ENCODE assay signal across 17 cellular contexts in the genomic region with DNA sequence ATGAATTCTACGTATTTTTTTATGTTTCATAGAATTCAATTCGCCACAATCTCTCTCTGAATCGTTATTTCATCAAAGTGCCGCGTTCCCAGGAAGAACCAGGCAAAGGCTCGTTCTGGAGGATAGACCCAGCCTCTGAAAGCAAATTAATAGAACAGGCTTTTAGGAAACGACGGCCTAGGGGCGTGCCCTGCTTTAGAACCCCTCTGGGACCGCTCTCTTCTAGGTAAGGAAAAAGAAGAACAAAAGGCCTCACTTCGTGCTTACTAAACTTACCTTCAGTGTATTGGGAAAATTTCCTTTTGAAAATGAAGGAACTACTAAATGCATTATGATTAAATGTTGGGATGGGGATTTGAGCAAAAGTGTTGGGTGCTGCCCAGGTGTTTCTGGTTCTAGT.
DNase-seq lines count a peak whose midpoint lies in the region; TF ChIP-seq lines count a peak whose summit lies in the region.
"Had no signal": no experiment of that assay in that cellular context is flagged by ENCODE, and none has a peak within 500 bp of the region (broad histone marks: within the 10 kb centered on the region; RNA-seq: fewer than 3 reads in every experiment).

No MANE protein-coding gene starts in this region.

- peak overlapping the region; percentile 60 for H3K27ac ChIP-seq in GM23248
- H3K27ac ChIP-seq in thyroid gland: peak overlapping the region in 2 of 3 donors; percentile 71 to 90
- H3K27ac ChIP-seq: HL-60, SJSA1 had no signal

- H4K20me1 ChIP-seq in GM23248 (ENCODE audit: insufficient read depth): no peaks in the 10 kb centered on the region

- H3K27ac Mint-ChIP-seq in activated T-cell treated with anti-CD3 and anti-CD28 coated beads, Interleukin-2, amount 50 U/mL, for 24 hours: peak overlapping the region; percentile 14
- peak overlapping the region; percentile 56 for H3K27ac Mint-ChIP-seq in glutamatergic neuron (ENCODE audit: unreplicated experiment)
- H3K27ac Mint-ChIP-seq: B cell, HFFc6 had no signal

- TF ChIP-seq POLR2A in thyroid gland (IDR thresholded peaks at IDR 0.05): no peak

- peaks cover 74% of the 10 kb centered on the region for H3K36me3 Mint-ChIP-seq in activated T-cell treated with anti-CD3 and anti-CD28 coated beads, Interleukin-2, amount 50 U/mL, for 24 hours (ENCODE audit: low read depth)
- no peaks in the 10 kb centered on the region for H3K36me3 Mint-ChIP-seq in glutamatergic neuron (ENCODE audit: unreplicated experiment)

- intact Hi-C loops in thyroid gland (cut with DNase I): no loop called here

- H3K27me3 ChIP-seq in GM23248 (replicated peaks; ENCODE audit: insufficient read depth): no peaks in the 10 kb centered on the region
- H3K27me3 ChIP-seq in thyroid gland: no peaks in the 10 kb centered on the region
- H3K27me3 ChIP-seq: SJSA1 had no signal

- TF ChIP-seq CTCF in glutamatergic neuron (IDR thresholded peaks at IDR 0.05; ENCODE audit: partially characterized antibody, unreplicated experiment) (no peak), thyroid gland (IDR thresholded peaks at IDR 0.05) (no peak)

- 89 to 91% methylated on average over 11 of the region's 11 CpGs for WGBS in GM23248 (ENCODE audit: low coverage in 1 of 2, low lambda C conversion rate in 2 of 2, missing lambda C conversion rate in 2 of 2), 2 experiments
- WGBS in thyroid gland, 2 donors: 92 to 93% methylated on average over 11 of the region's 11 CpGs

- H2AFZ ChIP-seq in GM23248: no peak overlapping the region

- H3K9ac ChIP-seq in GM23248: peak overlapping the region; percentile 19

- H3K27me3 Mint-ChIP-seq in activated T-cell treated with anti-CD3 and anti-CD28 coated beads, Interleukin-2, amount 50 U/mL, for 24 hours: no peaks in the 10 kb centered on the region
- peaks cover 9% of the 10 kb centered on the region for H3K27me3 Mint-ChIP-seq in glutamatergic neuron (ENCODE audit: unreplicated experiment)
- H3K27me3 Mint-ChIP-seq: B cell; CD4-positive, alpha-beta T cell had no signal

- H3K9me3 Mint-ChIP-seq in activated T-cell treated with anti-CD3 and anti-CD28 coated beads, Interleukin-2, amount 50 U/mL, for 24 hours: no peaks in the 10 kb centered on the region
- peaks cover 9% of the 10 kb centered on the region for H3K9me3 Mint-ChIP-seq in glutamatergic neuron (ENCODE audit: unreplicated experiment)
- H3K9me3 Mint-ChIP-seq: CD4-positive, alpha-beta T cell; HFFc6 had no signal

- peaks cover 26% of the 10 kb centered on the region; the same call in 1 of the 2 replicates for H3K36me3 ChIP-seq in GM23248 (ENCODE audit: low read depth)
- H3K36me3 ChIP-seq in thyroid gland: peaks cover 0 to 15% of the 10 kb centered on the region in 2 donors

- H3K9me3 ChIP-seq in GM23248 (ENCODE audit: low read depth): no peaks in the 10 kb centered on the region
- no peaks in the 10 kb centered on the region for H3K9me3 ChIP-seq in thyroid gland
- H3K9me3 ChIP-seq: SJSA1 had no signal

- no peaks in the 10 kb centered on the region for H3K9me2 ChIP-seq in GM23248 (ENCODE audit: insufficient read depth)

- H3K4me3 ChIP-seq in GM23248 (no peak overlapping the region), thyroid gland (replicated peaks in 1 of 3) (no peak overlapping the region)
- H3K4me3 ChIP-seq: SJSA1 had no signal

- no peak overlapping the region for H3K4me3 Mint-ChIP-seq in activated T-cell treated with anti-CD3 and anti-CD28 coated beads, Interleukin-2, amount 50 U/mL, for 24 hours
- H3K4me3 Mint-ChIP-seq in glutamatergic neuron (ENCODE audit: unreplicated experiment): peak overlapping the region; percentile 67
- H3K4me3 Mint-ChIP-seq: B cell; CD4-positive, alpha-beta T cell; HFFc6 had no signal

- H3F3A ChIP-seq in GM23248 (ENCODE audit: insufficient read depth): peaks cover 22% of the 10 kb centered on the region

- no peaks in the 10 kb centered on the region; the same call in 1 of the 2 replicates for H3K4me1 ChIP-seq in GM23248 (ENCODE audit: insufficient read depth)
- peaks cover 5 to 16% of the 10 kb centered on the region in 2 donors for H3K4me1 ChIP-seq in thyroid gland
- H3K4me1 ChIP-seq: SJSA1 had no signal

- peaks cover 31% of the 10 kb centered on the region for H3K79me2 ChIP-seq in GM23248 (ENCODE audit: insufficient read depth)

- H3K4me2 ChIP-seq in GM23248 (ENCODE audit: unreplicated experiment): no peak overlapping the region

- in situ Hi-C loops in GM23248 (cut with MboI): no loop called here
- in situ Hi-C loops in KBM-7 (cut with MboI; ENCODE audit: low pct_unique_long_range_greater_than_20kb, low sequenced_read_pairs): loop anchor here (25.0 kb wide), 1 partner anchor 95 kb away; no protein-coding TSS in a partner anchor

- peaks cover 37% of the 10 kb centered on the region for H3K4me1 Mint-ChIP-seq in activated T-cell treated with anti-CD3 and anti-CD28 coated beads, Interleukin-2, amount 50 U/mL, for 24 hours (ENCODE audit: low read depth)
- H3K4me1 Mint-ChIP-seq in glutamatergic neuron (ENCODE audit: low read depth, unreplicated experiment): peaks cover 24% of the 10 kb centered on the region

- DNase-seq in activated T-cell treated with anti-CD3 and anti-CD28 coated beads, Interleukin-2, amount 50 U/mL, for 24 hours: no peak
- DNase-seq in activated T-cell treated with anti-CD3 and anti-CD28 coated beads, Interleukin-2, amount 50 U/mL, for 1 hour: no peak
- DNase-seq in GM23248 (no peak), glutamatergic neuron (no peak), thyroid gland (no peak), middle frontal gyrus (ENCODE audit: extremely low spot score, low spot score) (no peak), DMS 273 (lab: John Stamatoyannopoulos, UW; ENCODE audit: unreplicated experiment) (no peak), KBM-7 (no peak)
- DNase-seq: CD4-positive, alpha-beta T cell; DMS79 treated with DMSO at 0.1 percent for 48 hours; HFFc6; Karpas-422; NCI-H146; NCI-H2029 treated with DMSO at 0.1 percent for 48 hours had no signal
